37 cellular contexts compared by ENCODE assay signal in the genomic region with DNA sequence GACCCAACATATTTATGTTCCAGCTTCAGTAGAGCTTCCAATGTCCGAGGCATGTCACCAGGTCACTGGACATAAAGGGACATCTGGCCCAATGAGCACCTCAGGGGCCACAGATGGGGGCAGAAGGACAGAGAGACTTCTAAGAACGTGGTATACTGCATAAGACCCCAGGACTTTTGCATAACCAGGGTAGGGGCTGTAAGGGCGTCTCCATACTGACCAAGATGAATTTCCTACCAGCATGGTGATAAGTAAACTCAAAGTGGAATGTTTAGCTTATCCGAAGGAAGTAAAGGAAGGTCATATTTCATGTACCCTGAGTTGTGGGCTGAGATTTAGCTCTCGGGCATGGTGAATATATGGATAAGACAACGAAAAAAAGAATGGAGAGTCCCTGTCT. TPM values are rescaled to one million over a fixed set of nuclear protein-coding genes. Genes with fewer than 3 reads are reported as not detected.
"Had no signal": no experiment of that assay in that cellular context is flagged by ENCODE, and none has a peak within 500 bp of the region (broad histone marks: within the 10 kb centered on the region; RNA-seq: fewer than 3 reads in every experiment).

No MANE protein-coding gene starts in this region.

- H3K4me3 ChIP-seq: adrenal gland, ascending aorta, body of pancreas, breast epithelium, cardiac muscle cell had no signal

- H3K27ac ChIP-seq: ascending aorta, body of pancreas, brain microvascular endothelial cell, cardiac muscle cell had no signal

- H3K27me3 ChIP-seq: adrenal gland, ascending aorta, body of pancreas, breast epithelium, cardiac muscle cell had no signal

- H3K9me3 ChIP-seq: adrenal gland, ascending aorta, body of pancreas, breast epithelium had no signal

- H3K36me3 ChIP-seq: adrenal gland, ascending aorta, brain microvascular endothelial cell, breast epithelium, cardiac muscle cell had no signal

- FAIRE-seq: astrocyte had no signal

- DNase-seq: activated effector memory CD4-positive, alpha-beta T cell treated with anti-CD3 and anti-CD28 coated beads, Interleukin-2, amount 50 U/mL, for 16 hours; activated effector memory CD4-positive, alpha-beta T cell treated with Interleukin-2 at 50 U/mL for 16 hours; activated gamma-delta T cell; activated gamma-delta T cell treated with Interleukin-2 at 50 U/mL for 16 hours; activated naive CD4-positive, alpha-beta T cell; activated naive CD4-positive, alpha-beta T cell treated with anti-CD3 and anti-CD28 coated beads for 36 hours; activated naive CD4-positive, alpha-beta T cell treated with anti-CD3 and anti-CD28 coated beads, Interleukin-2, amount 10 ng/mL, durations not matched to agents 7 days and 5 days; activated naive CD4-positive, alpha-beta T cell treated with anti-CD3 and anti-CD28 coated beads, Interleukin-2, amount 50 U/mL, for 16 hours; activated naive CD4-positive, alpha-beta T cell treated with Interleukin-2 at 50 U/mL for 16 hours; activated naive CD8-positive, alpha-beta T cell treated with anti-CD3 and anti-CD28 coated beads for 36 hours; activated naive CD8-positive, alpha-beta T cell treated with anti-CD3 and anti-CD28 coated beads, Interleukin-2, amount 10 ng/mL, durations not matched to agents 7 days and 5 days; activated naive CD8-positive, alpha-beta T cell treated with anti-CD3 and anti-CD28 coated beads, Interleukin-2, amount 50 U/mL, for 24 hours; activated T-cell treated with anti-CD3 and anti-CD28 coated beads, Interleukin-2, amount 50 U/mL, for 1 hour; activated T-cell treated with anti-CD3 and anti-CD28 coated beads, Interleukin-2, amount 50 U/mL, for 24 hours; activated T-cell treated with anti-CD3 and anti-CD28 coated beads, Interleukin-2, amount 50 U/mL, for 4 hours; activated T-cell treated with anti-CD3 and anti-CD28 coated beads, Interleukin-2, amount 50 U/mL, for 48 hours; activated T-cell treated with anti-CD3 and anti-CD28 coated beads, Interleukin-2, amount 50 U/mL, for 72 hours; amniotic stem cell; amygdala; brain microvascular endothelial cell; central memory CD4-positive, alpha-beta T cell; cerebellar nuclear complex had no signal

- H3K4me1 ChIP-seq: adrenal gland, ascending aorta, breast epithelium had no signal

RNA-seq across cellular contexts. Expression of a gene that starts 38.7 kb away (rescaled TPM):
- total RNA-seq: activated naive CD4-positive, alpha-beta T cell treated with anti-CD3 and anti-CD28 coated beads for 36 hours; activated naive CD4-positive, alpha-beta T cell treated with anti-CD3 and anti-CD28 coated beads, Interleukin-2, amount 50 U/mL, for 72 hours; activated naive CD8-positive, alpha-beta T cell treated with anti-CD3 and anti-CD28 coated beads for 36 hours; activated naive CD8-positive, alpha-beta T cell treated with anti-CD3 and anti-CD28 coated beads, Interleukin-2, amount 10 ng/mL, durations not matched to agents 7 days and 5 days; activated T-cell treated with anti-CD3 and anti-CD28 coated beads, Interleukin-2, amount 50 U/mL, for 72 hours; activated T-helper 1 cell treated with anti-CD3 and anti-CD28 coated beads, Interleukin-12 subunit alpha, Interleukin-12 subunit beta, Interleukin-2, Interleukin-4 antibody, amounts not matched to agents 30 ng/mL and 10 ng/mL and 1 ng/mL, durations not matched to agents 14 hours and 24 hours and 36 hours; activated T-helper 17 cell treated with anti-CD3 and anti-CD28 coated beads, Interleukin-2, amount 50 U/mL, for 72 hours; activated T-helper 2 cell treated with anti-CD3 and anti-CD28 coated beads, Interferon-gamma antibody, Interleukin-2, Interleukin-4, amounts not matched to agents 10 μg/mL and 5 μg/mL and 100 μg/mL, durations not matched to agents 14 hours and 24 hours and 36 hours; aorta; ascending aorta; bronchial epithelial cell; cardiac septum had no signal

RNA-seq across cellular contexts. Expression of a gene that starts 59.7 kb away (rescaled TPM):
- total RNA-seq: activated naive CD4-positive, alpha-beta T cell treated with anti-CD3 and anti-CD28 coated beads for 36 hours; activated naive CD4-positive, alpha-beta T cell treated with anti-CD3 and anti-CD28 coated beads, Interleukin-2, amount 50 U/mL, for 72 hours; activated naive CD8-positive, alpha-beta T cell treated with anti-CD3 and anti-CD28 coated beads for 36 hours; activated naive CD8-positive, alpha-beta T cell treated with anti-CD3 and anti-CD28 coated beads, Interleukin-2, amount 10 ng/mL, durations not matched to agents 7 days and 5 days; activated T-cell treated with anti-CD3 and anti-CD28 coated beads, Interleukin-2, amount 50 U/mL, for 72 hours; activated T-helper 1 cell treated with anti-CD3 and anti-CD28 coated beads, Interleukin-12 subunit alpha, Interleukin-12 subunit beta, Interleukin-2, Interleukin-4 antibody, amounts not matched to agents 30 ng/mL and 10 ng/mL and 1 ng/mL, durations not matched to agents 14 hours and 24 hours and 36 hours; activated T-helper 17 cell treated with anti-CD3 and anti-CD28 coated beads, Interleukin-2, amount 50 U/mL, for 72 hours; activated T-helper 2 cell treated with anti-CD3 and anti-CD28 coated beads, Interferon-gamma antibody, Interleukin-2, Interleukin-4, amounts not matched to agents 10 μg/mL and 5 μg/mL and 100 μg/mL, durations not matched to agents 14 hours and 24 hours and 36 hours; aorta; astrocyte; bronchial epithelial cell; cardiac muscle cell; cardiac septum; cerebellum; chondrocyte had no signal
